In genomic region chr2:157427003-157427921, GRCh38 we compare ENCODE assay signal across 23 cellular contexts. TPM values are rescaled to one million over a fixed set of nuclear protein-coding genes. Genes with fewer than 3 reads are reported as not detected.
DNase-seq lines count a peak whose midpoint lies in the region; ATAC-seq and TF ChIP-seq lines count a peak whose summit lies in the region.
"Had no signal": no experiment of that assay in that cellular context is flagged by ENCODE, and none has a peak within 500 bp of the region (broad histone marks: within the 10 kb centered on the region; RNA-seq: fewer than 3 reads in every experiment).

No MANE protein-coding gene starts in this region.

- DNase-seq in stimulated activated naive CD8-positive, alpha-beta T cell treated with anti-CD3 and anti-CD28 coated beads, Interleukin-15, Interleukin-2, amounts not matched to agents 100 U/mL and 50 U/mL, for 24 hours, result no peak
- no peak for DNase-seq in T-helper 17 cell
- DNase-seq in central memory CD8-positive, alpha-beta T cell (ENCODE audit: low spot score in 2 of 2), result no peak
- no peak for DNase-seq in stimulated activated naive CD8-positive, alpha-beta T cell treated with anti-CD3 and anti-CD28 coated beads, Interleukin-15, amount 100 ng/mL, for 72 hours
- no peak for DNase-seq in PC-3
- DNase-seq in NCI-H2107 (lab: John Stamatoyannopoulos, UW), result no peak
- DNase-seq: activated CD8-positive, alpha-beta memory T cell treated with anti-CD3 and anti-CD28 coated beads, Interleukin-2, amount 50 U/mL, for 4 hours; AML-193; Calu3; hippocampal formation; islet precursor cell; mammary epithelial cell; NCI-H1105 treated with DMSO at 0.1 percent for 48 hours; NCI-H2081 treated with DMSO at 0.1 percent for 48 hours; NCI-H524 treated with DMSO at 0.1 percent for 48 hours; SHP77 treated with DMSO at 0.1 percent for 48 hours; stimulated activated CD4-positive, alpha-beta T cell treated with anti-CD3 and anti-CD28 coated beads, Interleukin-2, amount 100 ng/mL, for 24 hours; upper lobe of left lung had no signal

- no peaks in the 10 kb centered on the region for H3K79me2 ChIP-seq in PC-3 (ENCODE audit: low read length)

- H3K27me3 Mint-ChIP-seq in stimulated activated naive CD8-positive, alpha-beta T cell treated with anti-CD3 and anti-CD28 coated beads, Interleukin-15, Interleukin-2, amounts not matched to agents 100 ng/mL and 50 ng/mL, for 24 hours, result no peaks in the 10 kb centered on the region
- no peaks in the 10 kb centered on the region for H3K27me3 Mint-ChIP-seq in T-helper 17 cell
- no peaks in the 10 kb centered on the region for H3K27me3 Mint-ChIP-seq in central memory CD8-positive, alpha-beta T cell
- H3K27me3 Mint-ChIP-seq in stimulated activated naive CD8-positive, alpha-beta T cell treated with anti-CD3 and anti-CD28 coated beads, Interleukin-15, amount 100 ng/mL, for 72 hours, result no peaks in the 10 kb centered on the region
- H3K27me3 Mint-ChIP-seq: progenitor cell of endocrine pancreas had no signal

- peak overlapping the region; percentile 54 for H3K4me3 Mint-ChIP-seq in stimulated activated naive CD8-positive, alpha-beta T cell treated with anti-CD3 and anti-CD28 coated beads, Interleukin-15, Interleukin-2, amounts not matched to agents 100 ng/mL and 50 ng/mL, for 24 hours
- H3K4me3 Mint-ChIP-seq in T-helper 17 cell, result peak overlapping the region; percentile 25
- no peak overlapping the region for H3K4me3 Mint-ChIP-seq in central memory CD8-positive, alpha-beta T cell
- peak overlapping the region; percentile 55 to 92 for H3K4me3 Mint-ChIP-seq in stimulated activated naive CD8-positive, alpha-beta T cell treated with anti-CD3 and anti-CD28 coated beads, Interleukin-15, amount 100 ng/mL, for 72 hours
- H3K4me3 Mint-ChIP-seq: WTC11 had no signal

- H4K20me1 ChIP-seq in PC-3 (ENCODE audit: low read length), result no peaks in the 10 kb centered on the region

- intact Hi-C loops in PC-3 (cut with micrococcal nuclease), result no loop called here

- peak overlapping the region; percentile 80 for H3K27ac Mint-ChIP-seq in stimulated activated naive CD8-positive, alpha-beta T cell treated with anti-CD3 and anti-CD28 coated beads, Interleukin-15, Interleukin-2, amounts not matched to agents 100 ng/mL and 50 ng/mL, for 24 hours
- peak overlapping the region; percentile 100 for H3K27ac Mint-ChIP-seq in T-helper 17 cell
- peak overlapping the region; percentile 25 for H3K27ac Mint-ChIP-seq in central memory CD8-positive, alpha-beta T cell (ENCODE audit: low read depth)
- peak overlapping the region; percentile 27 to 99 for H3K27ac Mint-ChIP-seq in stimulated activated naive CD8-positive, alpha-beta T cell treated with anti-CD3 and anti-CD28 coated beads, Interleukin-15, amount 100 ng/mL, for 72 hours
- H3K27ac Mint-ChIP-seq: progenitor cell of endocrine pancreas, WTC11 had no signal

- peaks cover 6% of the 10 kb centered on the region for H3K9me3 Mint-ChIP-seq in stimulated activated naive CD8-positive, alpha-beta T cell treated with anti-CD3 and anti-CD28 coated beads, Interleukin-15, Interleukin-2, amounts not matched to agents 100 ng/mL and 50 ng/mL, for 24 hours
- no peaks in the 10 kb centered on the region for H3K9me3 Mint-ChIP-seq in central memory CD8-positive, alpha-beta T cell
- no peaks in the 10 kb centered on the region for H3K9me3 Mint-ChIP-seq in stimulated activated naive CD8-positive, alpha-beta T cell treated with anti-CD3 and anti-CD28 coated beads, Interleukin-15, amount 100 ng/mL, for 72 hours

- POLR2A ChIA-PET in PC-3 (lab: Charles Lee; ENCODE audit: unreplicated experiment), result no interaction called here

- no peak for ATAC-seq in stimulated activated naive CD8-positive, alpha-beta T cell treated with anti-CD3 and anti-CD28 coated beads, Interleukin-15, Interleukin-2, amounts not matched to agents 100 U/mL and 50 U/mL, for 24 hours
- ATAC-seq in T-helper 17 cell (no peak), PC-3 (no peak), HG02852 (IDR thresholded peaks at IDR 0.05; ENCODE audit: unreplicated experiment) (no peak)
- ATAC-seq in central memory CD8-positive, alpha-beta T cell (replicated peaks; ENCODE audit: extremely low read depth, poor library complexity, severe bottlenecking), result no peak
- peak; percentile 59 for ATAC-seq in stimulated activated naive CD8-positive, alpha-beta T cell treated with anti-CD3 and anti-CD28 coated beads, Interleukin-15, amount 100 ng/mL, for 72 hours
- ATAC-seq: WTC11 had no signal

- H3K9me2 ChIP-seq in PC-3 (replicated peaks; ENCODE audit: low read length), result no peaks in the 10 kb centered on the region

- H3K4me1 ChIP-seq in PC-3 (ENCODE audit: insufficient read depth, low read length), result no peaks in the 10 kb centered on the region
- H3K4me1 ChIP-seq: upper lobe of left lung had no signal

- no TSS peak for BruUV-seq in PC-3 (replicated peaks; lab: Mats Ljungman, UMichigan)

- H2AFZ ChIP-seq in PC-3 (ENCODE audit: low read length), result no peak overlapping the region

- H3F3A ChIP-seq in PC-3 (ENCODE audit: low read length, unreplicated experiment), result no peaks in the 10 kb centered on the region

- H3K36me3 Mint-ChIP-seq in stimulated activated naive CD8-positive, alpha-beta T cell treated with anti-CD3 and anti-CD28 coated beads, Interleukin-15, Interleukin-2, amounts not matched to agents 100 ng/mL and 50 ng/mL, for 24 hours (ENCODE audit: low read depth), result peaks cover 95% of the 10 kb centered on the region
- H3K36me3 Mint-ChIP-seq in T-helper 17 cell (ENCODE audit: low read depth), result peaks cover 26% of the 10 kb centered on the region
- peaks cover 92% of the 10 kb centered on the region for H3K36me3 Mint-ChIP-seq in central memory CD8-positive, alpha-beta T cell (ENCODE audit: insufficient read depth)

- peaks cover 91% of the 10 kb centered on the region for H3K4me1 Mint-ChIP-seq in stimulated activated naive CD8-positive, alpha-beta T cell treated with anti-CD3 and anti-CD28 coated beads, Interleukin-15, Interleukin-2, amounts not matched to agents 100 ng/mL and 50 ng/mL, for 24 hours (ENCODE audit: low read depth)
- peaks cover 35% of the 10 kb centered on the region for H3K4me1 Mint-ChIP-seq in T-helper 17 cell
- peaks cover 50% of the 10 kb centered on the region for H3K4me1 Mint-ChIP-seq in central memory CD8-positive, alpha-beta T cell
- H3K4me1 Mint-ChIP-seq in stimulated activated naive CD8-positive, alpha-beta T cell treated with anti-CD3 and anti-CD28 coated beads, Interleukin-15, amount 100 ng/mL, for 72 hours, result peaks cover 88% of the 10 kb centered on the region

- no peak overlapping the region for H3K4me2 ChIP-seq in PC-3 (ENCODE audit: low read length)

- H3K36me3 ChIP-seq in PC-3 (ENCODE audit: low read depth, low read length), result no peaks in the 10 kb centered on the region

- H3K27ac ChIP-seq in PC-3 (ENCODE audit: low read length), result no peak overlapping the region
- H3K27ac ChIP-seq: coronary artery, upper lobe of left lung had no signal

- CTCF ChIA-PET in PC-3 (lab: Charles Lee), result no interaction called here

- H3K4me3 ChIP-seq in PC-3 (ENCODE audit: low read length), result no peak overlapping the region
- H3K4me3 ChIP-seq: coronary artery, upper lobe of left lung had no signal

- H3K9me3 ChIP-seq in T-helper 17 cell (ENCODE audit: control insufficient read depth, low read length, poor library complexity, severe bottlenecking) (peaks cover 4% of the 10 kb centered on the region), PC-3 (ENCODE audit: low read length) (no peaks in the 10 kb centered on the region)
- H3K9me3 ChIP-seq: upper lobe of left lung had no signal

- H3K27me3 ChIP-seq in PC-3 (ENCODE audit: low read length), result no peaks in the 10 kb centered on the region
- H3K27me3 ChIP-seq: upper lobe of left lung had no signal

- no peak for TF ChIP-seq CTCF in PC-3 (conservative IDR thresholded peaks at IDR 0.05; ENCODE audit: low read depth, low read length)

- H3K9ac ChIP-seq in PC-3 (ENCODE audit: low read length), result no peak overlapping the region

RNA-seq across cellular contexts. Expression of gene CYTIP, which starts 16.6 kb away (rescaled TPM):
- total RNA-seq in T-helper 17 cell, result 100 to 1,000 TPM; 286 to 294 TPM
- 0.26 TPM in 1 of 2 replicates, not detected in the other for total RNA-seq in PC-3 (2014; rRNA removed)
- total RNA-seq: Calu3, mammary epithelial cell had no signal

Comparison
In these comparisons a context has a peak if more than half of its experiments do, and no peak if none do; other contexts are left out.
1. H3K27ac Mint-ChIP-seq: peak in every context shown above with its lines; median percentile 100 in T-helper 17 cell; 80 in stimulated activated naive CD8-positive, alpha-beta T cell treated with anti-CD3 and anti-CD28 coated beads, Interleukin-15, Interleukin-2, amounts not matched to agents 100 ng/mL and 50 ng/mL, for 24 hours; 63 in stimulated activated naive CD8-positive, alpha-beta T cell treated with anti-CD3 and anti-CD28 coated beads, Interleukin-15, amount 100 ng/mL, for 72 hours; 25 in central memory CD8-positive, alpha-beta T cell.
2. RNA of gene CYTIP, which starts 16.6 kb away (total RNA-seq): 286 to 294 TPM in T-helper 17 cell; 0.26 TPM in PC-3; every median in the first group is over 100 times any median in the second.